In the genomic region with DNA sequence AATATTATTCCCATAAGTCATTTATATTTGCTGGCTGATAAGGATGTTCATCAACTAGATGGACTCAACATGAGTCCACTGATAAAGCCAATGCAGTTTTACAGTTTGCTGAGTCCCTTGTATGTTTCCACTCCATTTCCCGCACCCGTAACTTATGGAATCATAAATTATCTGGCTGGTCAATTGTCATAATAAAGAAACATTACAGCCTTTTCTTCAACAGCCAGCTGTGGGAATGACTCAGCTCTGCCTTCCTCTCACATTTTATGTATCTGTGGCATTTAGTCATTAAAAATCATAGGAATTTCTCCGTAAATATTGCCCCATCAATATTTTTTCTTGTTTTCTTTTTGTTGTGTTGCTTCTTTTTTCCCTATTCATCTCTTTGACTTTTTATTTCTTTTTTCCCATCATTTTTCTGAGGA, we compare ENCODE assay signal across 1 cellular context.
TF ChIP-seq lines count a peak whose summit lies in the region.

No MANE protein-coding gene starts in this region.

TF ChIP-seq in endothelial cell of umbilical vein, 7 proteins besides CTCF, POLR2A, EP300 and RAD21:
- no peak for TF ChIP-seq MAX (IDR thresholded peaks at IDR 0.05; ENCODE audit: insufficient read depth, insufficient read length)
- TF ChIP-seq MYC (IDR thresholded peaks at IDR 0.05; ENCODE audit: low read depth, low read length): no peak
- peak; percentile 75 for TF ChIP-seq JUN (IDR thresholded peaks at IDR 0.05; ENCODE audit: borderline replicate concordance, insufficient read depth, insufficient read length, low read depth)
- TF ChIP-seq GATA2 (IDR thresholded peaks at IDR 0.05; ENCODE audit: insufficient read depth, insufficient read length, low read depth, low read length): peak; percentile 64
- TF ChIP-seq POLR2AphosphoS5 (IDR thresholded peaks at IDR 0.05; ENCODE audit: insufficient read depth, low read depth, low read length): peak; percentile 49
- TF ChIP-seq EZH2 (IDR thresholded peaks at IDR 0.05; ENCODE audit: borderline replicate concordance, low read depth, low read length, severe bottlenecking): no peak
- TF ChIP-seq FOS (IDR thresholded peaks at IDR 0.05; ENCODE audit: borderline replicate concordance, insufficient read depth, low read length): peak; percentile 92
